8 cellular contexts compared by ENCODE assay signal in genomic region chr7:836429-836828, GRCh38. TPM values are rescaled to one million over a fixed set of nuclear protein-coding genes. Genes with fewer than 3 reads are reported as not detected.
DNase-seq lines count a peak whose midpoint lies in the region; ATAC-seq, FAIRE-seq and TF ChIP-seq lines count a peak whose summit lies in the region.

No MANE protein-coding gene starts in this region.

- TF ChIP-seq CTCF in D721Med (IDR thresholded peaks at IDR 0.05; ENCODE audit: insufficient read depth, missing control alignments), result peak; percentile 22
- peak; percentile 67 to 77 for TF ChIP-seq CTCF in endothelial cell of umbilical vein (IDR thresholded peaks at IDR 0.05; ENCODE audit: extremely low read depth in 1 of 2, insufficient read depth in 1 of 2, low read depth in 1 of 2, low read length in 2 of 2)

- H3K14ac ChIP-seq in neuronal stem cell (ENCODE audit: low read length), result no peak overlapping the region

- H3K23ac ChIP-seq in neuronal stem cell (ENCODE audit: low read depth, low read length, poor library complexity), result peak overlapping the region; percentile 49

- H2AFZ ChIP-seq in endothelial cell of umbilical vein (ENCODE audit: low read depth, low read length) (no peak overlapping the region), neuronal stem cell (ENCODE audit: low read length) (no peak overlapping the region)

- DNase-seq in D721Med (ENCODE audit: insufficient read length, low spot score), result no peak
- peak; percentile 39 for DNase-seq in NCI-H460 (ENCODE audit: extremely low read depth, low read depth)
- DNase-seq in endothelial cell of umbilical vein (ENCODE audit: low read depth, low spot score), result peak; percentile 60
- no peak for DNase-seq in neuronal stem cell (ENCODE audit: low spot score)
- no peak for DNase-seq in NCI-H2171 (lab: John Stamatoyannopoulos, UW)
- no peak for DNase-seq in NCI-H128 (lab: John Stamatoyannopoulos, UW; ENCODE audit: unreplicated experiment)
- no peak for DNase-seq in cortex of kidney (lab: John Stamatoyannopoulos, UW)

- no peak overlapping the region for H4K91ac ChIP-seq in neuronal stem cell (ENCODE audit: low read depth, low read length, poor library complexity)

- peaks cover 30% of the 10 kb centered on the region for H3K79me2 ChIP-seq in endothelial cell of umbilical vein (ENCODE audit: control insufficient read depth, insufficient read depth, low read length)

- no peak for ATAC-seq in HG02852 (IDR thresholded peaks at IDR 0.05; ENCODE audit: unreplicated experiment)

- no TSS peak for BruUV-seq in endothelial cell of umbilical vein (replicated peaks; lab: Mats Ljungman, UMichigan)

- no peak overlapping the region for H3K27ac ChIP-seq in endothelial cell of umbilical vein (ENCODE audit: insufficient read depth, low read depth, low read length)
- no peak overlapping the region for H3K27ac ChIP-seq in neuronal stem cell (replicated peaks; ENCODE audit: low read length)

- no peaks in the 10 kb centered on the region for H3K9me1 ChIP-seq in endothelial cell of umbilical vein (replicated peaks; ENCODE audit: control insufficient read depth, extremely low read depth, insufficient read depth, low read length)

- FAIRE-seq in D721Med (lab: Jason Lieb, UNC) (no peak), endothelial cell of umbilical vein (lab: Jason Lieb, UNC) (peak; percentile 90)

- POLR2A ChIA-PET in endothelial cell of umbilical vein (lab: Charles Lee), result no interaction called here

- no peaks in the 10 kb centered on the region for H4K20me1 ChIP-seq in endothelial cell of umbilical vein (replicated peaks; ENCODE audit: control insufficient read depth, extremely low read depth, insufficient read depth, low read length)

- no CpG with 5 or more reads among the region's 5 CpGs for WGBS in neuronal stem cell (ENCODE audit: extremely low coverage in 2 of 2, insufficient read length in 2 of 2, insufficient replicate concordance in 1 of 2), 2 donors

- H3K79me1 ChIP-seq in neuronal stem cell (ENCODE audit: low read depth, low read length), result peaks cover 11% of the 10 kb centered on the region

- CTCF ChIA-PET in endothelial cell of umbilical vein (lab: Charles Lee), result interaction anchor here (0.6 to 3.3 kb wide), 24 partner anchors 9 to 528 kb away, joined by 3 to 37 read pairs (median 4); no protein-coding TSS in a partner anchor

- intact Hi-C loops in endothelial cell of umbilical vein (cut with micrococcal nuclease), result loop anchor here (1.0 kb wide), 1 partner anchor 37 kb away; no protein-coding TSS in a partner anchor

- no peak overlapping the region for H2BK15ac ChIP-seq in neuronal stem cell (ENCODE audit: low read length)

- H3K18ac ChIP-seq in neuronal stem cell (ENCODE audit: low read length), result no peak overlapping the region

- dilution Hi-C loops in endothelial cell of umbilical vein (cut with MboI; ENCODE audit: extremely low pct_ligation_motif_present, low sequenced_read_pairs), result no loop called here

- H3K9me3 ChIP-seq in endothelial cell of umbilical vein (replicated peaks; ENCODE audit: control insufficient read depth, insufficient read depth, low read length) (no peaks in the 10 kb centered on the region), neuronal stem cell (replicated peaks in 1 of 2; ENCODE audit: control insufficient read depth in 2 of 2, insufficient read depth in 1 of 2, low read depth in 1 of 2, low read length in 2 of 2) (no peaks in the 10 kb centered on the region)

- no peak overlapping the region for H3K9ac ChIP-seq in endothelial cell of umbilical vein (replicated peaks; ENCODE audit: extremely low read depth, insufficient read depth, low read length)
- no peak overlapping the region for H3K9ac ChIP-seq in neuronal stem cell (ENCODE audit: low read depth, low read length, poor library complexity)

- H2BK12ac ChIP-seq in neuronal stem cell (ENCODE audit: low read length), result no peak overlapping the region

- H2BK5ac ChIP-seq in neuronal stem cell (ENCODE audit: low read length), result peak overlapping the region; percentile 55

- peaks cover 16% of the 10 kb centered on the region for H3K4me1 ChIP-seq in endothelial cell of umbilical vein (ENCODE audit: control insufficient read depth, extremely low read depth, insufficient read depth, low read length)
- peaks cover 0 to 2% of the 10 kb centered on the region in 2 donors for H3K4me1 ChIP-seq in neuronal stem cell (ENCODE audit: control insufficient read depth in 2 of 2, insufficient read depth in 1 of 2, low read depth in 1 of 2, low read length in 2 of 2)

- H4K8ac ChIP-seq in neuronal stem cell (ENCODE audit: low read depth, low read length), result no peak overlapping the region

- TF ChIP-seq POLR2A in endothelial cell of umbilical vein (IDR thresholded peaks at IDR 0.05; ENCODE audit: low read depth, low read length), result no peak

- H3K4me2 ChIP-seq in endothelial cell of umbilical vein (ENCODE audit: insufficient read depth, low read length), result no peak overlapping the region
- no peak overlapping the region for H3K4me2 ChIP-seq in neuronal stem cell (ENCODE audit: insufficient read depth, low read length, poor library complexity, severe bottlenecking)

- H2AK5ac ChIP-seq in neuronal stem cell (ENCODE audit: low read depth, low read length), result no peak overlapping the region

- no peak overlapping the region for H2BK120ac ChIP-seq in neuronal stem cell (ENCODE audit: low read depth, low read length)

- H3K36me3 ChIP-seq in endothelial cell of umbilical vein (ENCODE audit: control insufficient read depth in 2 of 2, extremely low read depth in 1 of 2, insufficient read depth in 2 of 2, low read length in 2 of 2) (peaks cover 3 to 8% of the 10 kb centered on the region in 2 experiments), neuronal stem cell (replicated peaks in 1 of 2; ENCODE audit: control insufficient read depth in 2 of 2, insufficient read depth in 2 of 2, low read length in 2 of 2) (peaks cover 12 to 78% of the 10 kb centered on the region in 2 donors)

- no peak overlapping the region for H3K4me3 ChIP-seq in endothelial cell of umbilical vein (replicated peaks in 1 of 3; ENCODE audit: insufficient read depth in 1 of 3, low read depth in 1 of 3, low read length in 3 of 3)
- no peak overlapping the region for H3K4me3 ChIP-seq in neuronal stem cell (ENCODE audit: low read length in 2 of 2)

- no peak overlapping the region for H3K4ac ChIP-seq in neuronal stem cell (ENCODE audit: low read length)

- H3K27me3 ChIP-seq in endothelial cell of umbilical vein (ENCODE audit: control insufficient read depth in 2 of 2, insufficient read depth in 2 of 2, low read length in 2 of 2), result no peaks in the 10 kb centered on the region
- no peaks in the 10 kb centered on the region for H3K27me3 ChIP-seq in neuronal stem cell (ENCODE audit: control insufficient read depth in 3 of 3, insufficient read depth in 3 of 3, low read depth in 1 of 3, low read length in 3 of 3)

TF ChIP-seq in endothelial cell of umbilical vein, 7 proteins besides CTCF, POLR2A, EP300 and RAD21:
- no peak for TF ChIP-seq JUN (IDR thresholded peaks at IDR 0.05; ENCODE audit: borderline replicate concordance, insufficient read depth, insufficient read length, low read depth)
- no peak for TF ChIP-seq EZH2 (IDR thresholded peaks at IDR 0.05; ENCODE audit: borderline replicate concordance, low read depth, low read length, severe bottlenecking)
- no peak for TF ChIP-seq GATA2 (IDR thresholded peaks at IDR 0.05; ENCODE audit: insufficient read depth, insufficient read length, low read depth, low read length)
- no peak for TF ChIP-seq POLR2AphosphoS5 (IDR thresholded peaks at IDR 0.05; ENCODE audit: insufficient read depth, low read depth, low read length)

RNA-seq across cellular contexts. Expression of gene SUN1, which starts 4.2 kb away (rescaled TPM):
- total RNA-seq in NCI-H460 (2014; rRNA removed; shearing (Covaris generic)), result 70.7 and 78.1 TPM in 2 replicates
- polyA plus RNA-seq in NCI-H460 (2014; cell fraction: nucleus; rRNA removed), result 141 and 253 TPM in 2 replicates
- 142 and 158 TPM in 2 replicates for total RNA-seq in endothelial cell of umbilical vein
- 347 and 410 TPM in 2 replicates for polyA plus RNA-seq in endothelial cell of umbilical vein
- polyA plus RNA-seq in endothelial cell of umbilical vein (2011; cell fraction: cytosol; rRNA removed), result 164 and 169 TPM in 2 replicates
- polyA plus RNA-seq in endothelial cell of umbilical vein (2011; cell fraction: nucleus; rRNA removed), result 822 and 979 TPM in 2 replicates
- 78.6 and 85.8 TPM in 2 replicates for polyA plus RNA-seq in endothelial cell of umbilical vein (2012)
- 419 and 455 TPM in 2 replicates for polyA minus RNA-seq in endothelial cell of umbilical vein
- polyA minus RNA-seq in endothelial cell of umbilical vein (2011; cell fraction: cytosol; rRNA and poly(A)+ RNA removed), result 47.2 TPM
- 300 and 347 TPM in 2 replicates for polyA minus RNA-seq in endothelial cell of umbilical vein (2011; cell fraction: nucleus; rRNA and poly(A)+ RNA removed)
- polyA plus RNA-seq in neuronal stem cell (2013, experiment 1 of 2), result 62.1 TPM
- 60.5 TPM for polyA plus RNA-seq in neuronal stem cell (2013, experiment 2 of 2)

RNA-seq across cellular contexts. Expression of gene GET4, which starts 39.9 kb away (rescaled TPM):
- 24.1 and 25.9 TPM in 2 replicates for total RNA-seq in NCI-H460 (2014; rRNA removed; shearing (Covaris generic))
- 60.5 and 79.9 TPM in 2 replicates for polyA plus RNA-seq in NCI-H460 (2014; cell fraction: nucleus; rRNA removed)
- 44.7 and 48.4 TPM in 2 replicates for total RNA-seq in endothelial cell of umbilical vein
- polyA plus RNA-seq in endothelial cell of umbilical vein, result 58.1 and 64.8 TPM in 2 replicates
- polyA plus RNA-seq in endothelial cell of umbilical vein (2011; cell fraction: cytosol; rRNA removed), result 30.1 and 40.9 TPM in 2 replicates
- 82.6 and 105 TPM in 2 replicates for polyA plus RNA-seq in endothelial cell of umbilical vein (2011; cell fraction: nucleus; rRNA removed)
- 25.7 and 32.2 TPM in 2 replicates for polyA plus RNA-seq in endothelial cell of umbilical vein (2012)
- polyA minus RNA-seq in endothelial cell of umbilical vein, result 15.7 and 15.8 TPM in 2 replicates
- 21.4 TPM for polyA minus RNA-seq in endothelial cell of umbilical vein (2011; cell fraction: cytosol; rRNA and poly(A)+ RNA removed)
- polyA minus RNA-seq in endothelial cell of umbilical vein (2011; cell fraction: nucleus; rRNA and poly(A)+ RNA removed), result 12.9 and 18.9 TPM in 2 replicates
- polyA plus RNA-seq in neuronal stem cell (2013, experiment 1 of 2), result 28.4 TPM
- polyA plus RNA-seq in neuronal stem cell (2013, experiment 2 of 2), result 27.9 TPM

Comparison
In these comparisons a context has a peak if more than half of its experiments do, and no peak if none do; other contexts are left out.
1. DNase-seq: peak in NCI-H460 (single experiment) and endothelial cell of umbilical vein (single experiment); none in D721Med (single experiment), neuronal stem cell (single experiment), NCI-H2171 (single experiment), NCI-H128 (single experiment) and cortex of kidney (single experiment).